13 cellular contexts compared by ENCODE assay signal in the genomic region with DNA sequence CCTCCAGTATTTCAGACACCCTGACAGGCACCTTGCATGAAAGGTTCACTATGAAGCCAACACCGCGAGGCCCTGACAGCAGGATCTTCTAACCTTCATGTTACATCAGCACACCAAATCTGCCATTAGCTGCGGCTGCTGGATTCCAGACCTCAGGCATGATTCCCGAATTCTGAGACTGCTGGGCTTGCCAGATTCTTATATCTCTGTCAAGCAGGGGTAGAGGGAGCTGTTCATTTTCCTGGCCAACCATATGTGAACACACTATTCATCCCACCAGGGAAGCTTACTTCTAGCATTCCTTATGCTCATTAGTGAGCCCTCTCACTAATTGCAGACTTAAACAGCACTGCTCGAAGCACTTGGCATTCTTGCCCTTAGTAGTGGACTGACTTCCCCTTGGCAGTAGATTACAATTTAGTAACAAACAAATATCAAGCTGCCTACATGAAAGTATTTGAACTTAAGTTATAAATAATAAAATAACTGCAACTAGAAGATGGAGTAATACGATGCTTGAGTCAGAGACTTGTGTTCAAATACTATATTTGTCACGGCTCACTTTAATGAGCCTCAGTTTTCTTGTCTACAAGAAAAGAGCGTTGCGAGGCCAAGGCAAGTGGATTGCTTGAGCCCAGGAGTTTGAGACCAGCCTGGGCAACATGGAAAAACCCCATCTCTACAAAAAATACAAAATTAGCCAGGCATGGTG. TPM values are rescaled to one million over a fixed set of nuclear protein-coding genes. Genes with fewer than 3 reads are reported as not detected.
DNase-seq lines count a peak whose midpoint lies in the region; ATAC-seq and TF ChIP-seq lines count a peak whose summit lies in the region.
"Had no signal": no experiment of that assay in that cellular context is flagged by ENCODE, and none has a peak within 500 bp of the region (broad histone marks: within the 10 kb centered on the region; RNA-seq: fewer than 3 reads in every experiment).

No MANE protein-coding gene starts in this region.

- H3K27ac ChIP-seq in esophagus (ENCODE audit: low read depth in 2 of 2, low read length in 1 of 2) (peak overlapping the region; percentile 50 to 65), right lobe of liver (peak overlapping the region in 2 of 3 donors; percentile 14 to 19), thyroid gland (peak overlapping the region in 2 of 3 donors; percentile 73 to 88)

- H3K4me3 ChIP-seq in esophagus (ENCODE audit: low read depth in 1 of 2, low read length in 2 of 2) (no peak overlapping the region), right lobe of liver (no peak overlapping the region), thyroid gland (replicated peaks in 1 of 3) (no peak overlapping the region)

- intact Hi-C loops in right lobe of liver (cut with DNase I) (no loop called here), thyroid gland (cut with DNase I) (no loop called here), left colon (cut with DNase I, micrococcal nuclease) (no loop called here)

- H3K9me3 Mint-ChIP-seq in HFFc6 = no peaks in the 10 kb centered on the region
- H3K9me3 Mint-ChIP-seq: CD4-positive, alpha-beta T cell had no signal

- no peaks in the 10 kb centered on the region for H3K27me3 ChIP-seq in esophagus (ENCODE audit: control insufficient read depth in 1 of 2, insufficient read depth in 2 of 2, low read length in 2 of 2)
- no peaks in the 10 kb centered on the region for H3K27me3 ChIP-seq in right lobe of liver
- H3K27me3 ChIP-seq in thyroid gland = no peaks in the 10 kb centered on the region

- no peaks in the 10 kb centered on the region for H3K27me3 Mint-ChIP-seq in HFFc6 (ENCODE audit: insufficient read depth)
- H3K27me3 Mint-ChIP-seq: CD4-positive, alpha-beta T cell had no signal

- H3K36me3 Mint-ChIP-seq in HFFc6 (ENCODE audit: low read depth) = peaks cover 64% of the 10 kb centered on the region

- ATAC-seq in right lobe of liver = no peak
- no peak for ATAC-seq in GM19397 (IDR thresholded peaks at IDR 0.05; ENCODE audit: unreplicated experiment)
- no peak for ATAC-seq in left colon
- ATAC-seq: left lobe of liver had no signal

- 65 to 71% methylated on average over 9 of the region's 9 CpGs for WGBS in esophagus, 2 donors
- WGBS in right lobe of liver (ENCODE audit: insufficient coverage, low coverage, low lambda C conversion rate, missing lambda C conversion rate) = 59% methylated on average over 6 of the region's 9 CpGs
- 86% methylated on average over 9 of the region's 9 CpGs for WGBS in thyroid gland, 2 donors

- H3K36me3 ChIP-seq in esophagus (ENCODE audit: control insufficient read depth in 2 of 2, insufficient read depth in 2 of 2, low read length in 1 of 2) (peaks cover 0 to 2% of the 10 kb centered on the region in 2 donors), right lobe of liver (peaks cover 0 to 52% (median 27%) of the 10 kb centered on the region in 4 donors), thyroid gland (peaks cover 7 to 17% of the 10 kb centered on the region in 2 donors)

- TF ChIP-seq CTCF in HFFc6 (IDR thresholded peaks at IDR 0.05) = no peak
- no peak for TF ChIP-seq CTCF in right lobe of liver (IDR thresholded peaks at IDR 0.05)
- TF ChIP-seq CTCF in thyroid gland (IDR thresholded peaks at IDR 0.05) = no peak

- H3K9me3 ChIP-seq in esophagus (ENCODE audit: control insufficient read depth in 2 of 2, insufficient read depth in 1 of 2, low read depth in 1 of 2, low read length in 1 of 2) (no peaks in the 10 kb centered on the region), right lobe of liver (no peaks in the 10 kb centered on the region), thyroid gland (no peaks in the 10 kb centered on the region)

- H3K4me1 Mint-ChIP-seq in HFFc6 (ENCODE audit: low read depth) = peaks cover 38% of the 10 kb centered on the region

- DNase-seq in HFFc6 = peak; percentile 23
- DNase-seq in right lobe of liver = no peak
- DNase-seq in thyroid gland = no peak
- no peak for DNase-seq in DMS53 treated with DMSO at 0.1 percent for 48 hours (lab: John Stamatoyannopoulos, UW; ENCODE audit: unreplicated experiment)
- DNase-seq in left colon = no peak
- DNase-seq: activated CD4-positive, alpha-beta T cell treated with anti-CD3 and anti-CD28 coated beads, Interleukin-2, amount 50 U/mL, for 48 hours; activated gamma-delta T cell treated with Interleukin-2 at 50 U/mL for 16 hours; CD4-positive, alpha-beta T cell; MM.1S; occipital lobe had no signal

- H3K4me3 Mint-ChIP-seq in HFFc6 = no peak overlapping the region
- H3K4me3 Mint-ChIP-seq: CD4-positive, alpha-beta T cell had no signal

- H3K27ac Mint-ChIP-seq in HFFc6 = peak overlapping the region; percentile 29; the same call in 1 of the 2 replicates
- H3K27ac Mint-ChIP-seq: CD4-positive, alpha-beta T cell had no signal

- H3K4me1 ChIP-seq in esophagus (ENCODE audit: control insufficient read depth in 2 of 2, insufficient read depth in 2 of 2, low read length in 1 of 2) (peaks cover 0 to 2% of the 10 kb centered on the region in 2 donors), right lobe of liver (peaks cover 0 to 17% (median 8%) of the 10 kb centered on the region in 4 donors), thyroid gland (peaks cover 8 to 21% of the 10 kb centered on the region in 2 donors)

- TF ChIP-seq POLR2A in right lobe of liver (IDR thresholded peaks at IDR 0.05) (no peak), thyroid gland (IDR thresholded peaks at IDR 0.05) (no peak)

RNA-seq across cellular contexts. Expression of a gene that starts 43.3 kb away (rescaled TPM):
- 100 to 1,000 TPM in 5 of 6 experiments, 10 to 100 TPM in 1; 97.5 to 124 (median 107) TPM for total RNA-seq in HFFc6 (2021; fragmentation: NEBNext Ultra II Directional; extraction: Animal tissue kit (Norgen Biotek cat#: 25700))
- 10 to 100 TPM in 1 of 2 donors, 1 to 10 TPM in 1; 3.9 to 11.6 TPM for polyA plus RNA-seq in esophagus
- total RNA-seq in right lobe of liver = 10 to 100 TPM; 45.7 to 67.1 (median 59.1) TPM
- total RNA-seq in thyroid gland = 10 to 100 TPM; 27.8 to 91.8 (median 69.4) TPM
- 10 to 100 TPM; 12.1 to 24.6 TPM for total RNA-seq in left colon

Comparison
In these comparisons a context has a peak if more than half of its experiments do, and no peak if none do; other contexts are left out.
1. H3K27ac ChIP-seq: peak in every context shown above with its lines; median percentile 80 in thyroid gland; 58 in esophagus; 16 in right lobe of liver.